In genomic region chr10:45452743-45453452, GRCh38 we compare ENCODE assay signal across 23 cellular contexts.
A peak's percentile ranks its signal among the peaks of the same experiment; 100 is the strongest.
DNase-seq lines count a peak whose midpoint lies in the region; ATAC-seq lines count a peak whose summit lies in the region.
"Had no signal": no experiment of that assay in that cellular context is flagged by ENCODE, and none has a peak within 500 bp of the region (broad histone marks: within the 10 kb centered on the region; RNA-seq: fewer than 3 reads in every experiment).

No MANE protein-coding gene starts in this region.

- H3K4me3 Mint-ChIP-seq in activated naive CD8-positive, alpha-beta T cell treated with anti-CD3 and anti-CD28 coated beads, Interleukin-2, amount 50 U/mL, for 24 hours, result no peak overlapping the region
- no peak overlapping the region for H3K4me3 Mint-ChIP-seq in memory B cell
- H3K4me3 Mint-ChIP-seq: activated naive CD8-positive, alpha-beta T cell treated with anti-CD3 and anti-CD28 coated beads, Interleukin-2, amount 10 ng/mL, durations not matched to agents 7 days and 5 days; activated T-helper 1 cell treated with anti-CD3 and anti-CD28 coated beads, Interleukin-12 subunit alpha, Interleukin-12 subunit beta, Interleukin-2, Interleukin-4 antibody, amounts not matched to agents 30 ng/mL and 10 ng/mL and 1 ng/mL, durations not matched to agents 14 hours and 24 hours and 36 hours; GM23338 had no signal

- peaks cover 7% of the 10 kb centered on the region for H3K4me1 Mint-ChIP-seq in activated naive CD8-positive, alpha-beta T cell treated with anti-CD3 and anti-CD28 coated beads, Interleukin-2, amount 50 U/mL, for 24 hours
- peaks cover 33% of the 10 kb centered on the region for H3K4me1 Mint-ChIP-seq in memory B cell
- H3K4me1 Mint-ChIP-seq: GM23338 had no signal

- no peaks in the 10 kb centered on the region for H3K27me3 Mint-ChIP-seq in activated naive CD8-positive, alpha-beta T cell treated with anti-CD3 and anti-CD28 coated beads, Interleukin-2, amount 50 U/mL, for 24 hours
- H3K27me3 Mint-ChIP-seq in memory B cell, result no peaks in the 10 kb centered on the region
- H3K27me3 Mint-ChIP-seq: activated naive CD8-positive, alpha-beta T cell treated with anti-CD3 and anti-CD28 coated beads, Interleukin-2, amount 10 ng/mL, durations not matched to agents 7 days and 5 days had no signal

- no peaks in the 10 kb centered on the region for H3K9me3 Mint-ChIP-seq in activated naive CD4-positive, alpha-beta T cell treated with anti-CD3 and anti-CD28 coated beads, Interleukin-2, amount 50 U/mL, for 72 hours
- H3K9me3 Mint-ChIP-seq in activated naive CD8-positive, alpha-beta T cell treated with anti-CD3 and anti-CD28 coated beads, Interleukin-2, amount 50 U/mL, for 24 hours, result no peaks in the 10 kb centered on the region
- peaks cover 5% of the 10 kb centered on the region for H3K9me3 Mint-ChIP-seq in memory B cell
- H3K9me3 Mint-ChIP-seq: activated T-helper 1 cell treated with anti-CD3 and anti-CD28 coated beads, Interleukin-12 subunit alpha, Interleukin-12 subunit beta, Interleukin-2, Interleukin-4 antibody, amounts not matched to agents 30 ng/mL and 10 ng/mL and 1 ng/mL, durations not matched to agents 14 hours and 24 hours and 36 hours; GM23338 had no signal

- H3K27ac Mint-ChIP-seq in activated naive CD4-positive, alpha-beta T cell treated with anti-CD3 and anti-CD28 coated beads, Interleukin-2, amount 50 U/mL, for 72 hours, result peak overlapping the region in 1 of 2 donors; percentile 40
- no peak overlapping the region for H3K27ac Mint-ChIP-seq in activated naive CD8-positive, alpha-beta T cell treated with anti-CD3 and anti-CD28 coated beads, Interleukin-2, amount 50 U/mL, for 24 hours
- peak overlapping the region; percentile 68 for H3K27ac Mint-ChIP-seq in memory B cell

- peak; percentile 29 to 51 for ATAC-seq in activated naive CD4-positive, alpha-beta T cell treated with anti-CD3 and anti-CD28 coated beads, Interleukin-2, amount 50 U/mL, for 72 hours
- ATAC-seq in activated naive CD8-positive, alpha-beta T cell treated with anti-CD3 and anti-CD28 coated beads, Interleukin-2, amount 50 U/mL, for 24 hours, result peak; percentile 49
- ATAC-seq in memory B cell (ENCODE audit: low read depth) (no peak), HG02884 (IDR thresholded peaks at IDR 0.05; ENCODE audit: unreplicated experiment) (no peak), HG03520 (IDR thresholded peaks at IDR 0.05; ENCODE audit: unreplicated experiment) (no peak)
- ATAC-seq: A549; activated CD4-positive, CD25-positive, alpha-beta regulatory T cell treated with anti-CD3 and anti-CD28 coated beads, Interleukin-2, amount 50 U/mL, for 24 hours had no signal

- no peak for DNase-seq in activated naive CD4-positive, alpha-beta T cell treated with anti-CD3 and anti-CD28 coated beads, Interleukin-2, amount 50 U/mL, for 72 hours (ENCODE audit: low spot score in 2 of 2)
- no peak for DNase-seq in activated naive CD4-positive, alpha-beta T cell treated with Interleukin-2 at 50 U/mL for 16 hours
- no peak for DNase-seq in activated naive CD8-positive, alpha-beta T cell treated with anti-CD3 and anti-CD28 coated beads, Interleukin-2, amount 50 U/mL, for 24 hours
- DNase-seq in memory B cell (ENCODE audit: low spot score in 2 of 2) (no peak), HPDE6-E6E7 (ENCODE audit: extremely low spot score) (no peak), NCI-H1105 treated with DMSO at 0.1 percent for 48 hours (lab: John Stamatoyannopoulos, UW) (no peak)
- DNase-seq: activated naive CD8-positive, alpha-beta T cell treated with anti-CD3 and anti-CD28 coated beads, Interleukin-2, amount 10 ng/mL, durations not matched to agents 7 days and 5 days; brain microvascular endothelial cell; cortex of kidney; KG1; NCI-H1048; NCI-H2081; NCI-H446; occipital lobe; retina; stimulated activated CD4-positive, alpha-beta T cell treated with anti-CD3 and anti-CD28 coated beads, Interleukin-12 subunit alpha, Interleukin-12 subunit beta, amount 100 ng/mL, for 4 hours; T1000 had no signal

- H3K36me3 Mint-ChIP-seq in activated naive CD4-positive, alpha-beta T cell treated with anti-CD3 and anti-CD28 coated beads, Interleukin-2, amount 50 U/mL, for 72 hours, result no peaks in the 10 kb centered on the region
- H3K36me3 Mint-ChIP-seq in activated naive CD8-positive, alpha-beta T cell treated with anti-CD3 and anti-CD28 coated beads, Interleukin-2, amount 50 U/mL, for 24 hours (ENCODE audit: low read depth), result peaks cover 5% of the 10 kb centered on the region
- peaks cover 25% of the 10 kb centered on the region for H3K36me3 Mint-ChIP-seq in memory B cell

Comparison
In these comparisons a context has a peak if more than half of its experiments do, and no peak if none do; other contexts are left out.
1. ATAC-seq: peak in activated naive CD4-positive, alpha-beta T cell treated with anti-CD3 and anti-CD28 coated beads, Interleukin-2, amount 50 U/mL, for 72 hours (2 of 2) and activated naive CD8-positive, alpha-beta T cell treated with anti-CD3 and anti-CD28 coated beads, Interleukin-2, amount 50 U/mL, for 24 hours (single experiment); none in memory B cell (single experiment), HG02884 (single experiment) and HG03520 (single experiment).